Comparison of ENCODE assay signal across 29 cellular contexts in the genomic region with DNA sequence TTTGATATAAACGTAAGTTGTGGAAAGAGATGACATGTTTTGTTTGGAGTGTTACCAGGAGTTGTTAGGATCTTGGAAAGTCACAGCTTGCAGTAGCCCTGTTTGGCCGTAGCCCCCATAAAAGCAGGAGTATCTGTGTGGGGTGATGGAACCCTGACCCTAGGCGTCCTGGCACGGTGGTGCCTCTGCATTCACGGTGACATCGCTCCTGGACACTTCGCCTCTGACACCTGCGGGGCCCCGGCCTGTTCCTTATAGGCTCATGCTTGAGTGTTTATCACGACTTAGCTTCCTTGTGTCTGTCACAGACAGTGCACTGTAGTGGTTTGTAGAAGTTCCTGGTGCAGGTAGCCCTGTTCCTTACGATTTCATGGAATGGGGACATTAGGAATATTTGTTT.
"Had no signal": no experiment of that assay in that cellular context is flagged by ENCODE, and none has a peak within 500 bp of the region (broad histone marks: within the 10 kb centered on the region; RNA-seq: fewer than 3 reads in every experiment).

No MANE protein-coding gene starts in this region.

- H3K4me3 ChIP-seq: adrenal gland, ascending aorta, dorsolateral prefrontal cortex, esophagus muscularis mucosa, left ventricle myocardium inferior, stomach, transverse colon had no signal

- ATAC-seq: activated CD4-positive, alpha-beta T cell treated with anti-CD3 and anti-CD28 coated beads for 36 hours; activated T-cell treated with anti-CD3 and anti-CD28 coated beads, Interleukin-2, amount 50 U/mL, for 72 hours; effector memory CD8-positive, alpha-beta T cell; natural killer cell treated with Interleukin-12 subunit alpha and Interleukin-12 subunit beta and Interleukin-15 and Interleukin-18, amount 100 ng/mL, for 72 hours; sciatic nerve; stimulated activated memory B cell treated with anti-CD40 and anti-IgM and Interleukin-4, amounts not matched to agents 10 μg/mL and 1 μg/mL and 100 μg/mL, for 72 hours had no signal

- H3K36me3 Mint-ChIP-seq: natural killer cell treated with Interleukin-12 subunit alpha and Interleukin-12 subunit beta and Interleukin-15 and Interleukin-18, amount 100 ng/mL, for 72 hours had no signal

- H3K36me3 ChIP-seq: adrenal gland, ascending aorta, brain microvascular endothelial cell, esophagus muscularis mucosa, left ventricle myocardium inferior, stomach, transverse colon had no signal

- H3K9me3 Mint-ChIP-seq: activated T-cell treated with anti-CD3 and anti-CD28 coated beads, Interleukin-2, amount 50 U/mL, for 72 hours; effector memory CD8-positive, alpha-beta T cell; natural killer cell treated with Interleukin-12 subunit alpha and Interleukin-12 subunit beta and Interleukin-15 and Interleukin-18, amount 100 ng/mL, for 72 hours; stimulated activated memory B cell treated with anti-CD40 and anti-IgM and Interleukin-4, amounts not matched to agents 10 μg/mL and 1 μg/mL and 100 μg/mL, for 72 hours; T-helper 1 cell treated with Interleukin-12 subunit alpha and Interleukin-12 subunit beta and Interleukin-4 antibody, amounts not matched to agents 30 μg/mL and 1 μg/mL, for 36 hours had no signal

- DNase-seq: activated B cell treated with CpG ODN at 0.5 μM for 24 hours; activated CD4-positive, alpha-beta T cell treated with anti-CD3 and anti-CD28 coated beads for 36 hours; activated CD4-positive, alpha-beta T cell treated with anti-CD3 and anti-CD28 coated beads, Interleukin-2, amount 50 U/mL, for 4 hours; activated CD8-positive, alpha-beta memory T cell treated with anti-CD3 and anti-CD28 coated beads for 24 hours; activated CD8-positive, alpha-beta memory T cell treated with anti-CD3 and anti-CD28 coated beads, Interleukin-2, amount 50 U/mL, for 4 hours; activated effector memory CD4-positive, alpha-beta T cell treated with anti-CD3 and anti-CD28 coated beads, Interleukin-2, amount 50 U/mL, for 16 hours; activated T-cell treated with anti-CD3 and anti-CD28 coated beads, Interleukin-2, amount 50 U/mL, for 72 hours; adrenal gland; brain microvascular endothelial cell; central memory CD4-positive, alpha-beta T cell; dorsolateral prefrontal cortex; effector memory CD8-positive, alpha-beta T cell; glutamatergic neuron; hippocampal formation; left ventricle myocardium inferior; small intestine; stimulated activated CD4-positive, alpha-beta T cell treated with anti-CD3 and anti-CD28 coated beads, Interleukin-2, amount 100 ng/mL, for 24 hours; stomach; T1000; transverse colon had no signal

- H3K27me3 Mint-ChIP-seq: activated B cell treated with CpG ODN at 0.5 μM for 24 hours; activated CD4-positive, alpha-beta T cell treated with anti-CD3 and anti-CD28 coated beads for 36 hours; activated naive CD8-positive, alpha-beta T cell; effector memory CD8-positive, alpha-beta T cell; stimulated activated memory B cell treated with anti-CD40 and anti-IgM and Interleukin-4, amounts not matched to agents 10 μg/mL and 1 μg/mL and 100 μg/mL, for 72 hours had no signal

- H3K27ac Mint-ChIP-seq: activated B cell treated with CpG ODN at 0.5 μM for 24 hours; activated CD4-positive, alpha-beta T cell treated with anti-CD3 and anti-CD28 coated beads for 36 hours; activated naive CD8-positive, alpha-beta T cell; effector memory CD8-positive, alpha-beta T cell; natural killer cell treated with Interleukin-12 subunit alpha and Interleukin-12 subunit beta and Interleukin-15 and Interleukin-18, amount 100 ng/mL, for 72 hours; stimulated activated memory B cell treated with anti-CD40 and anti-IgM and Interleukin-4, amounts not matched to agents 10 μg/mL and 1 μg/mL and 100 μg/mL, for 72 hours; T-helper 1 cell treated with Interleukin-12 subunit alpha and Interleukin-12 subunit beta and Interleukin-4 antibody, amounts not matched to agents 30 μg/mL and 1 μg/mL, for 36 hours had no signal

- H3K27me3 ChIP-seq: adrenal gland, ascending aorta, brain microvascular endothelial cell, dorsolateral prefrontal cortex, esophagus muscularis mucosa, stomach, transverse colon had no signal

- H3K4me3 Mint-ChIP-seq: activated B cell treated with CpG ODN at 0.5 μM for 24 hours; activated CD4-positive, alpha-beta T cell treated with anti-CD3 and anti-CD28 coated beads for 36 hours; activated naive CD8-positive, alpha-beta T cell; activated T-cell treated with anti-CD3 and anti-CD28 coated beads, Interleukin-2, amount 50 U/mL, for 72 hours; effector memory CD8-positive, alpha-beta T cell; natural killer cell treated with Interleukin-12 subunit alpha and Interleukin-12 subunit beta and Interleukin-15 and Interleukin-18, amount 100 ng/mL, for 72 hours; stimulated activated memory B cell treated with anti-CD40 and anti-IgM and Interleukin-4, amounts not matched to agents 10 μg/mL and 1 μg/mL and 100 μg/mL, for 72 hours; T-helper 1 cell treated with Interleukin-12 subunit alpha and Interleukin-12 subunit beta and Interleukin-4 antibody, amounts not matched to agents 30 μg/mL and 1 μg/mL, for 36 hours had no signal

- FAIRE-seq: colon, frontal cortex, small intestine had no signal
